ENCODE assay signal across 9 cellular contexts in genomic region chr2:181586569-181587076, GRCh38.
DNase-seq lines count a peak whose midpoint lies in the region; ATAC-seq, FAIRE-seq and TF ChIP-seq lines count a peak whose summit lies in the region.
"Had no signal": no experiment of that assay in that cellular context is flagged by ENCODE, and none has a peak within 500 bp of the region (broad histone marks: within the 10 kb centered on the region; RNA-seq: fewer than 3 reads in every experiment).

No MANE protein-coding gene starts in this region.

- peak; percentile 94 for ATAC-seq in GM18505 (IDR thresholded peaks at IDR 0.05; ENCODE audit: unreplicated experiment)
- ATAC-seq in GM21737 (IDR thresholded peaks at IDR 0.05; ENCODE audit: unreplicated experiment): peak; percentile 97

- H2AFZ ChIP-seq in astrocyte (ENCODE audit: low read depth, low read length): peak overlapping the region; percentile 51

- no peak overlapping the region for H3K27ac Mint-ChIP-seq in astrocyte (ENCODE audit: unreplicated experiment)
- H3K27ac Mint-ChIP-seq: IgD-negative memory B cell had no signal

- TF ChIP-seq POLR2A in GM18505 (IDR thresholded peaks at IDR 0.05; ENCODE audit: borderline replicate concordance, extremely low read depth, insufficient read depth, insufficient read length) (no peak), ovary (IDR thresholded peaks at IDR 0.05) (no peak)

- peaks cover 4% of the 10 kb centered on the region for H3K27me3 Mint-ChIP-seq in astrocyte (ENCODE audit: low read depth, unreplicated experiment)

- WGBS in ovary, 3 donors: 35 to 54% (median 43%) methylated on average over 4 of the region's 4 CpGs

- H3K36me3 Mint-ChIP-seq in astrocyte (ENCODE audit: low read depth, unreplicated experiment): no peaks in the 10 kb centered on the region
- H3K36me3 Mint-ChIP-seq: IgD-negative memory B cell had no signal

- peaks cover 10% of the 10 kb centered on the region for H3K4me1 Mint-ChIP-seq in astrocyte (ENCODE audit: low read depth, unreplicated experiment)

- no peak overlapping the region for H3K4me3 ChIP-seq in astrocyte (ENCODE audit: insufficient read depth, low read depth, low read length)
- no peak overlapping the region for H3K4me3 ChIP-seq in ovary

- no peak overlapping the region for H3K9ac ChIP-seq in astrocyte (ENCODE audit: low read length)

- H3K9me3 Mint-ChIP-seq in astrocyte (ENCODE audit: unreplicated experiment): no peaks in the 10 kb centered on the region

- H3K79me2 ChIP-seq in astrocyte (ENCODE audit: insufficient read depth, low read length): no peaks in the 10 kb centered on the region

- TF ChIP-seq CTCF in astrocyte (IDR thresholded peaks at IDR 0.05; ENCODE audit: insufficient read depth, low read depth, low read length) (no peak), ovary (IDR thresholded peaks at IDR 0.05) (no peak)

- H3K36me3 ChIP-seq in astrocyte (ENCODE audit: insufficient read depth, low read length) (no peaks in the 10 kb centered on the region), ovary (no peaks in the 10 kb centered on the region)

- H3K27me3 ChIP-seq in astrocyte (ENCODE audit: insufficient read depth, low read length) (no peaks in the 10 kb centered on the region), ovary (no peaks in the 10 kb centered on the region)

- H3K4me2 ChIP-seq in astrocyte (ENCODE audit: low read length): no peak overlapping the region

- H3K4me3 Mint-ChIP-seq in astrocyte (ENCODE audit: unreplicated experiment): no peak overlapping the region

- H3K9me3 ChIP-seq in astrocyte (ENCODE audit: insufficient read depth, low read depth, low read length) (no peaks in the 10 kb centered on the region), ovary (no peaks in the 10 kb centered on the region)

- no peak for FAIRE-seq in astrocyte (lab: Jason Lieb, UNC)

- H3K27ac ChIP-seq in astrocyte (ENCODE audit: low read depth, low read length) (no peak overlapping the region), ovary (no peak overlapping the region)

- intact Hi-C loops in ovary (cut with DNase I): loop anchor here in 1 of 4 donors (5.0 kb wide), 1 partner anchor 1441 kb away; no protein-coding TSS in a partner anchor

- DNase-seq in M059J (ENCODE audit: low read depth): peak; percentile 18
- peak; percentile 2 for DNase-seq in astrocyte (ENCODE audit: low read depth)
- DNase-seq in ovary: no peak
- no peak for DNase-seq in hypothalamus (lab: John Stamatoyannopoulos, UW)
- no peak for DNase-seq in stimulated activated CD4-positive, alpha-beta T cell treated with anti-CD3 and anti-CD28 coated beads, Interleukin-4, amount 100 ng/mL, for 24 hours
- no peak for DNase-seq in pons (ENCODE audit: low spot score)

- no peaks in the 10 kb centered on the region for H4K20me1 ChIP-seq in astrocyte (ENCODE audit: insufficient read depth, low read length)

- TF ChIP-seq EP300 in ovary (IDR thresholded peaks at IDR 0.05): no peak

- H3K4me1 ChIP-seq in astrocyte (ENCODE audit: insufficient read depth, low read length) (no peaks in the 10 kb centered on the region), ovary (ENCODE audit: insufficient read depth) (no peaks in the 10 kb centered on the region)

Comparison
In these comparisons a context has a peak if more than half of its experiments do, and no peak if none do; other contexts are left out.
1. DNase-seq: peak in M059J (single experiment) and astrocyte (single experiment); none in ovary (0 of 5), hypothalamus (0 of 51), stimulated activated CD4-positive, alpha-beta T cell treated with anti-CD3 and anti-CD28 coated beads, Interleukin-4, amount 100 ng/mL, for 24 hours (single experiment) and pons (single experiment).